2 cellular contexts compared by ENCODE assay signal in genomic region chr5:177423671-177424070, GRCh38.
TF ChIP-seq lines count a peak whose summit lies in the region.

No MANE protein-coding gene starts in this region.

TF ChIP-seq in IMR-90, 13 proteins besides CTCF, POLR2A, EP300 and RAD21:
- TF ChIP-seq SMC3 (IDR thresholded peaks at IDR 0.05; ENCODE audit: low read depth, low read length) (no peak), MAFK (IDR thresholded peaks at IDR 0.05; ENCODE audit: low read depth, low read length) (no peak), CHD1 (IDR thresholded peaks at IDR 0.05; ENCODE audit: low read depth, low read length) (no peak), ELK1 (IDR thresholded peaks at IDR 0.05; ENCODE audit: borderline replicate concordance, low read depth, low read length) (no peak), RCOR1 (IDR thresholded peaks at IDR 0.05; ENCODE audit: insufficient replicate concordance, low read length) (no peak), BHLHE40 (IDR thresholded peaks at IDR 0.05; ENCODE audit: low read depth, low read length) (no peak), CEBPB (IDR thresholded peaks at IDR 0.05; ENCODE audit: low read depth, low read length) (no peak), RFX5 (IDR thresholded peaks at IDR 0.05; ENCODE audit: low read depth, low read length) (no peak)
TF ChIP-seq in IMR-90: peak in this region for 0.

TF ChIP-seq in H1, 55 proteins besides CTCF, POLR2A, EP300 and RAD21:
- TF ChIP-seq BCL11A (IDR thresholded peaks at IDR 0.05; ENCODE audit: low read depth in 2 of 2, low read length in 2 of 2): no peak
- no peak for TF ChIP-seq RXRA (IDR thresholded peaks at IDR 0.05; ENCODE audit: insufficient read depth, low read depth, low read length)
- TF ChIP-seq RNF2 (IDR thresholded peaks at IDR 0.05; ENCODE audit: borderline replicate concordance, low read depth, low read length, missing control alignments, poor library complexity, severe bottlenecking): no peak
- TF ChIP-seq SP1 (IDR thresholded peaks at IDR 0.05; ENCODE audit: low read depth, low read length): no peak
- no peak for TF ChIP-seq CBX5 (IDR thresholded peaks at IDR 0.05; ENCODE audit: low read depth, low read length)
- no peak for TF ChIP-seq USF2 (IDR thresholded peaks at IDR 0.05; ENCODE audit: low read length)
- TF ChIP-seq SIRT6 (IDR thresholded peaks at IDR 0.05; ENCODE audit: low read length): no peak
TF ChIP-seq in H1: peak in this region for 0.
